In the genomic region with DNA sequence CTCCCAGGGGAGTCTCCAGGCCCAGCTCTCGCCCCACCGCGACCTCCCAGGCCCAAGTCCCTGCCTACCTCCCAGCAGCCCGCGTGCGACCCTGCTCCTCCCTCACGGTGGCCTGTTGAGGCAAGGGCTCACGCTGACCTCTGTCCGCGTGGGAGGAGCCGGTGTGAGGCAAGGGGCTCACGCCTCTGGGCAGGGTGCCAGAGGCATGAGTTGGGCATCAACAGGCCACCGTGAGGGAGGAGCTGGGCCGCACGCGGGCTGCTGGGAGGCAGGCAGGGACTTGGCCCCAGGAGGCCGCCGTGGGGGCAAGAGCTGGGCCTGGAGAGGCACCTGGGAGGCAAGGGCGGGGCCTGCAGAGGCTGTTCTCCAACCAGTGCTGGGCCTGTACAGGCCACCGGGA, we compare ENCODE assay signal across 5 cellular contexts.
DNase-seq lines count a peak whose midpoint lies in the region; ATAC-seq, FAIRE-seq and TF ChIP-seq lines count a peak whose summit lies in the region.
"Not testable (repeated sequence)": the region's sequence is repeated elsewhere in the genome, so short reads cannot be mapped to it uniquely, and the experiment has no call there.

No MANE protein-coding gene starts in this region.

- BruUV-seq in K562 (replicated peaks; lab: Mats Ljungman, UMichigan); HepG2 (replicated peaks; lab: Mats Ljungman, UMichigan): not testable (repeated sequence)

- not testable (repeated sequence) for H3K9me3 ChIP-seq in H9 (ENCODE audit: control insufficient read depth, low read depth, low read length); K562 (replicated peaks; ENCODE audit: control insufficient read depth, insufficient read depth, low read depth, low read length); kidney (ENCODE audit: control insufficient read depth in 1 of 2, low read length in 2 of 2); HepG2 (ENCODE audit: low read length)

- not testable (repeated sequence) for H3K4me3 ChIP-seq in K562; kidney (ENCODE audit: low read length in 2 of 2); HepG2 (replicated peaks in 1 of 3; ENCODE audit: insufficient read depth in 1 of 3, low read depth in 2 of 3, low read length in 3 of 3); mesendoderm (ENCODE audit: low read length)

- CTCF ChIA-PET in K562 (lab: Yijun Ruan, JAX; ENCODE audit: low intra/inter-chr PET ratio); HepG2 (lab: Yijun Ruan, JAX; ENCODE audit: low intra/inter-chr PET ratio, low total read pairs): not testable (repeated sequence)

- FAIRE-seq in K562 (lab: Jason Lieb, UNC); kidney (lab: Jason Lieb, UNC); HepG2 (lab: Jason Lieb, UNC): not testable (repeated sequence)

- not testable (repeated sequence) for H3K23ac ChIP-seq in H9 (ENCODE audit: insufficient read length, low read depth, low read length); mesendoderm (ENCODE audit: low read length)

- H3K4me1 Mint-ChIP-seq in H9: not testable (repeated sequence)

- not testable (repeated sequence) for ATAC-seq in K562, HepG2

- H4K8ac ChIP-seq in H9 (replicated peaks; ENCODE audit: insufficient read length, low read depth, low read length); mesendoderm (ENCODE audit: low read depth, low read length): not testable (repeated sequence)

- intact Hi-C loops in K562 (cut with micrococcal nuclease); kidney (cut with DNase I); HepG2 (cut with micrococcal nuclease; ENCODE audit: unreplicated experiment): not testable (repeated sequence)

- H3K79me1 ChIP-seq in H9 (ENCODE audit: insufficient read depth, low read depth, low read length, poor library complexity, severe bottlenecking); mesendoderm (ENCODE audit: low read length): not testable (repeated sequence)

- not testable (repeated sequence) for H3K36me3 ChIP-seq in K562 (ENCODE audit: control insufficient read depth, insufficient read depth, low read length); kidney (ENCODE audit: control insufficient read depth in 1 of 2, insufficient read depth in 2 of 2, low read length in 2 of 2); HepG2 (replicated peaks in 1 of 2; ENCODE audit: control insufficient read depth in 1 of 2, insufficient read depth in 2 of 2, low read length in 2 of 2); mesendoderm (ENCODE audit: control insufficient read depth, insufficient read depth, low read length)

- H4K91ac ChIP-seq in H9 (ENCODE audit: insufficient read length, low read depth, low read length): not testable (repeated sequence)

- TF ChIP-seq EP300 in K562 (IDR thresholded peaks at IDR 0.05; ENCODE audit: low read length); HepG2 (IDR thresholded peaks at IDR 0.05; ENCODE audit: low read depth in 2 of 2, low read length in 2 of 2); HepG2 (CRISPR knock-in tag; IDR thresholded peaks at IDR 0.05; ENCODE audit: borderline replicate concordance): not testable (repeated sequence)

- H2BK15ac ChIP-seq in H9 (ENCODE audit: low read depth, low read length); mesendoderm (replicated peaks; ENCODE audit: low read depth): not testable (repeated sequence)

- H3K9me3 Mint-ChIP-seq in H9: not testable (repeated sequence)

- H4K5ac ChIP-seq in H9 (ENCODE audit: insufficient read length, low read depth, low read length); mesendoderm (ENCODE audit: low read length): not testable (repeated sequence)

- not testable (repeated sequence) for H2BK5ac ChIP-seq in H9 (ENCODE audit: insufficient read length, low read length); mesendoderm (ENCODE audit: low read length)

- not testable (repeated sequence) for H3K23me2 ChIP-seq in H9 (ENCODE audit: insufficient read length, low read depth, low read length, poor library complexity, severe bottlenecking)

- TF ChIP-seq CTCF in H9 (conservative IDR thresholded peaks at IDR 0.05); K562 (IDR thresholded peaks at IDR 0.05 in 2 of 3, conservative IDR thresholded peaks at IDR 0.05 in 1 of 3; ENCODE audit: insufficient read depth in 2 of 3, low read depth in 1 of 3, low read length in 3 of 3); kidney (IDR thresholded peaks at IDR 0.05; ENCODE audit: borderline replicate concordance, extremely low read depth, insufficient read depth); HepG2 (CRISPR knock-in tag; IDR thresholded peaks at IDR 0.05): not testable (repeated sequence)

- peak; percentile 15 for DNase-seq in H9
- DNase-seq in K562 (ENCODE audit: extremely low read depth in 1 of 4, low spot score in 3 of 4); HepG2 (ENCODE audit: low spot score): not testable (repeated sequence)
- peak; percentile 46 for DNase-seq in kidney
- DNase-seq in mesendoderm: peak; percentile 2

- no CpG with 5 or more reads among the region's 20 CpGs for WGBS in H9 (ENCODE audit: extremely low coverage, insufficient read length, low lambda C conversion rate)
- 88% methylated on average over 14 of the region's 20 CpGs for WGBS in K562 (ENCODE audit: insufficient coverage, low coverage, missing lambda C conversion rate)
- 67% methylated on average over 1 of the region's 20 CpGs for WGBS in HepG2 (ENCODE audit: low lambda C conversion rate)
- WGBS in mesendoderm (ENCODE audit: extremely low coverage, insufficient coverage, low lambda C conversion rate): no CpG with 5 or more reads among the region's 20 CpGs

- not testable (repeated sequence) for H2AFZ ChIP-seq in H9 (ENCODE audit: low read length); K562 (ENCODE audit: low read depth, low read length); HepG2 (ENCODE audit: low read length)

- TF ChIP-seq POLR2A in K562 (conservative IDR thresholded peaks at IDR 0.05); HepG2 (IDR thresholded peaks at IDR 0.05; ENCODE audit: insufficient read depth in 1 of 2, low read depth in 2 of 2, low read length in 2 of 2): not testable (repeated sequence)

- not testable (repeated sequence) for H3K56ac ChIP-seq in H9 (ENCODE audit: insufficient read length, low read depth, low read length); mesendoderm (ENCODE audit: low read length)

- not testable (repeated sequence) for H2BK12ac ChIP-seq in H9 (ENCODE audit: insufficient read length, low read depth, low read length)

- H3K27ac ChIP-seq in H9 (ENCODE audit: insufficient read length, low read depth, low read length); K562 (ENCODE audit: extremely low read depth, low read depth, low read length); kidney (ENCODE audit: low read depth in 2 of 2, low read length in 2 of 2); HepG2 (ENCODE audit: extremely low read length, insufficient read depth, low read length); mesendoderm (ENCODE audit: low read depth, low read length): not testable (repeated sequence)

- not testable (repeated sequence) for TF ChIP-seq RAD21 in K562 (CRISPR knock-in tag; conservative IDR thresholded peaks at IDR 0.05 in 1 of 2, IDR thresholded peaks at IDR 0.05 in 1 of 2); HepG2 (CRISPR knock-in tag; IDR thresholded peaks at IDR 0.05)

- H3K4ac ChIP-seq in H9 (ENCODE audit: low read depth, low read length); mesendoderm (ENCODE audit: low read depth, low read length): not testable (repeated sequence)

- H4K20me1 ChIP-seq in H9 (ENCODE audit: control insufficient read depth, insufficient read depth, insufficient read length); K562 (replicated peaks; ENCODE audit: control insufficient read depth, insufficient read depth, low read length); HepG2 (ENCODE audit: insufficient read depth, low read length): not testable (repeated sequence)

- H3K36me3 Mint-ChIP-seq in H9 (ENCODE audit: insufficient read depth in 1 of 3, low read depth in 3 of 3): not testable (repeated sequence)

- in situ Hi-C loops in K562 (cut with MboI); HepG2 (cut with HindIII; ENCODE audit: extremely low pct_ligation_motif_present, low pct_unique_long_range_greater_than_20kb): not testable (repeated sequence)

- H3T11ph ChIP-seq in H9 (ENCODE audit: low read length): not testable (repeated sequence)

- not testable (repeated sequence) for H3K27me3 Mint-ChIP-seq in H9 (ENCODE audit: low read depth)

- POLR2A ChIA-PET in K562 (lab: Yijun Ruan, JAX): interaction anchor here (0.6 to 0.7 kb wide), 2 partner anchors 356 to 526 kb away, joined by 3 to 4 read pairs; no protein-coding TSS in a partner anchor
- POLR2A ChIA-PET in HepG2 (lab: Yijun Ruan, JAX): not testable (repeated sequence)

- H3K9me1 ChIP-seq in K562 (ENCODE audit: control insufficient read depth, insufficient read depth, low read length): not testable (repeated sequence)

- H2AK5ac ChIP-seq in H9 (ENCODE audit: insufficient read length, low read length); mesendoderm (ENCODE audit: low read length): not testable (repeated sequence)

- H3K4me1 ChIP-seq in H9 (ENCODE audit: insufficient read depth, low read length); K562 (replicated peaks in 1 of 2; ENCODE audit: control insufficient read depth in 2 of 2, insufficient read depth in 2 of 2, low read length in 2 of 2); kidney (ENCODE audit: control insufficient read depth in 1 of 2, insufficient read depth in 1 of 2, low read depth in 1 of 2, low read length in 2 of 2); HepG2 (ENCODE audit: insufficient read depth, low read length); mesendoderm (ENCODE audit: control insufficient read depth, low read depth, low read length): not testable (repeated sequence)

- H3K9ac ChIP-seq in H9 (ENCODE audit: extremely low read depth, insufficient read length, low read length); K562 (ENCODE audit: insufficient read depth in 1 of 2, low read depth in 2 of 2, low read length in 2 of 2); kidney (ENCODE audit: low read length in 2 of 2); HepG2 (ENCODE audit: insufficient read depth, low read depth, low read length); mesendoderm (ENCODE audit: low read length): not testable (repeated sequence)

- H3K14ac ChIP-seq in H9 (ENCODE audit: insufficient read depth, low read length): not testable (repeated sequence)

- H3K79me2 ChIP-seq in H9 (ENCODE audit: insufficient read depth, low read length); K562 (ENCODE audit: control insufficient read depth, insufficient read depth, low read length); HepG2 (ENCODE audit: insufficient read depth, low read length); mesendoderm (ENCODE audit: control insufficient read depth, insufficient read depth, low read length): not testable (repeated sequence)

- not testable (repeated sequence) for H3K27ac Mint-ChIP-seq in H9

- not testable (repeated sequence) for H2BK20ac ChIP-seq in H9 (ENCODE audit: low read depth, low read length, poor library complexity, severe bottlenecking)

- H3K27me3 ChIP-seq in H9 (ENCODE audit: insufficient read depth, low read length); K562 (ENCODE audit: control insufficient read depth in 2 of 2, insufficient read depth in 2 of 2, low read length in 2 of 2); HepG2 (ENCODE audit: control insufficient read depth in 1 of 2, insufficient read depth in 2 of 2, low read length in 2 of 2); mesendoderm (ENCODE audit: insufficient read depth, low read length, poor library complexity): not testable (repeated sequence)

- not testable (repeated sequence) for H2BK120ac ChIP-seq in H9 (ENCODE audit: low read depth, low read length, poor library complexity, severe bottlenecking); mesendoderm (ENCODE audit: low read depth, low read length)

- H3K4me3 Mint-ChIP-seq in H9: not testable (repeated sequence)

- H3K18ac ChIP-seq in H9 (ENCODE audit: insufficient read length, low read depth, low read length); mesendoderm (ENCODE audit: low read length): not testable (repeated sequence)

- H3K4me2 ChIP-seq in H9 (ENCODE audit: insufficient read depth, insufficient read length, low read length); K562 (ENCODE audit: insufficient read depth, low read length); HepG2 (ENCODE audit: low read depth, low read length); mesendoderm (ENCODE audit: low read length): not testable (repeated sequence)
